ENCODE assay signal across 16 cellular contexts in the genomic region with DNA sequence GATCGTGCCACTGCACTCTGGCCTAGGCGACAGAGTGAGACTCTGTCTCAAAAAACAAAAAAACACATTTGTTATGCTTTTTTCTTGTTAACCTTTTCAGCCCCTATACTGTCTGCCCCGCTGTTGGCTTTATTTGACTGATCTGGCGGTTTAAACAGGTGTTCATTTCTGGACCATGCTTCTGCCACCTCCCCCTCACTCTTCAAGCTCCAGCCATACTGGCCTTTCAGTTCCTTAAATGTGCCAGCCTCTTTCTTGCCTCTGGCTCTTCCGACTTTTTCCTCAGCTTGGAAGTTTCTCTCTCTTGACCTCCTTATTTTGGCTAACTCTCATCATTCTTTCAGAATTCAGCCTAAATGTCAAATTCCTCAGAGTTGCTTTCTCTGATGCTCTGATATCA. TPM values are rescaled to one million over a fixed set of nuclear protein-coding genes. Genes with fewer than 3 reads are reported as not detected.
DNase-seq lines count a peak whose midpoint lies in the region; ATAC-seq lines count a peak whose summit lies in the region.
"Had no signal": no experiment of that assay in that cellular context is flagged by ENCODE, and none has a peak within 500 bp of the region (broad histone marks: within the 10 kb centered on the region; RNA-seq: fewer than 3 reads in every experiment).

No MANE protein-coding gene starts in this region.

- no peak for DNase-seq in activated T-helper 2 cell treated with anti-CD3 and anti-CD28 coated beads, Interferon-gamma antibody, Interleukin-2, Interleukin-4, amounts not matched to agents 10 μg/mL and 5 μg/mL and 100 μg/mL, durations not matched to agents 14 hours and 24 hours and 36 hours (ENCODE audit: low spot score)
- DNase-seq in NCI-H69 (lab: John Stamatoyannopoulos, UW) (no peak), A172 (ENCODE audit: low spot score) (no peak)
- no peak for DNase-seq in activated T-cell treated with anti-CD3 and anti-CD28 coated beads, Interleukin-2, amount 50 U/mL, for 1 hour
- DNase-seq: ACHN; activated CD4-positive, alpha-beta T cell treated with anti-CD3 and anti-CD28 coated beads for 1 hour; brain microvascular endothelial cell; DND-41; erythroblast; NCI-H524; right cardiac atrium had no signal

- H3K4me3 Mint-ChIP-seq in IgD-negative memory B cell, result peak overlapping the region in 3 of 4 donors; percentile 1 to 76 (median 63)
- H3K4me3 Mint-ChIP-seq in activated T-helper 2 cell treated with anti-CD3 and anti-CD28 coated beads, Interferon-gamma antibody, Interleukin-2, Interleukin-4, amounts not matched to agents 10 μg/mL and 5 μg/mL and 100 μg/mL, durations not matched to agents 14 hours and 24 hours and 36 hours (ENCODE audit: low read depth), result no peak overlapping the region

- ATAC-seq in GM19328 (IDR thresholded peaks at IDR 0.05; ENCODE audit: unreplicated experiment) (peak; percentile 36), HG02840 (IDR thresholded peaks at IDR 0.05; ENCODE audit: low FRiP score, unreplicated experiment) (peak; percentile 52)
- ATAC-seq: right cardiac atrium had no signal

- no peaks in the 10 kb centered on the region for H4K20me1 ChIP-seq in BLaER1 treated with 17β-estradiol and CSF1 and Interleukin-3, amounts not matched to agents 10 nM and 100 nM

- peak overlapping the region in 10 of 11 experiments; percentile 86 to 97 (median 92); a peak in 19 of 22 replicates for H3K27ac ChIP-seq in BLaER1 treated with 17β-estradiol and CSF1 and Interleukin-3, amounts not matched to agents 10 nM and 100 nM
- H3K27ac ChIP-seq: brain microvascular endothelial cell, SJSA1 had no signal

- H3K4me3 ChIP-seq in BLaER1 treated with 17β-estradiol and CSF1 and Interleukin-3, amounts not matched to agents 10 nM and 100 nM, result no peak overlapping the region
- H3K4me3 ChIP-seq: SJSA1 had no signal

- H3K27ac Mint-ChIP-seq in IgD-negative memory B cell, result peak overlapping the region; percentile 35 to 99 (median 43)
- no peak overlapping the region for H3K27ac Mint-ChIP-seq in activated T-helper 2 cell treated with anti-CD3 and anti-CD28 coated beads, Interferon-gamma antibody, Interleukin-2, Interleukin-4, amounts not matched to agents 10 μg/mL and 5 μg/mL and 100 μg/mL, durations not matched to agents 14 hours and 24 hours and 36 hours

- H3K36me3 ChIP-seq in BLaER1 treated with 17β-estradiol and CSF1 and Interleukin-3, amounts not matched to agents 10 nM and 100 nM, result no peaks in the 10 kb centered on the region
- H3K36me3 ChIP-seq: brain microvascular endothelial cell, SJSA1 had no signal

- H3K36me3 Mint-ChIP-seq in IgD-negative memory B cell, result peaks cover 4% of the 10 kb centered on the region
- peaks cover 14% of the 10 kb centered on the region for H3K36me3 Mint-ChIP-seq in activated T-helper 2 cell treated with anti-CD3 and anti-CD28 coated beads, Interferon-gamma antibody, Interleukin-2, Interleukin-4, amounts not matched to agents 10 μg/mL and 5 μg/mL and 100 μg/mL, durations not matched to agents 14 hours and 24 hours and 36 hours (ENCODE audit: low read depth)

- H3K4me1 Mint-ChIP-seq in IgD-negative memory B cell, result peaks cover 27 to 41% (median 35%) of the 10 kb centered on the region in 3 donors
- peaks cover 22% of the 10 kb centered on the region for H3K4me1 Mint-ChIP-seq in activated T-helper 2 cell treated with anti-CD3 and anti-CD28 coated beads, Interferon-gamma antibody, Interleukin-2, Interleukin-4, amounts not matched to agents 10 μg/mL and 5 μg/mL and 100 μg/mL, durations not matched to agents 14 hours and 24 hours and 36 hours (ENCODE audit: low read depth)

- no peaks in the 10 kb centered on the region for H3K27me3 ChIP-seq in BLaER1 treated with 17β-estradiol and CSF1 and Interleukin-3, amounts not matched to agents 10 nM and 100 nM
- H3K27me3 ChIP-seq: brain microvascular endothelial cell, SJSA1 had no signal

- peak overlapping the region; percentile 70 to 92 (median 82) for H3K4me2 ChIP-seq in BLaER1 treated with 17β-estradiol and CSF1 and Interleukin-3, amounts not matched to agents 10 nM and 100 nM

- H3K9me3 Mint-ChIP-seq in IgD-negative memory B cell, result peaks cover 0 to 2% (median 0%) of the 10 kb centered on the region in 3 donors
- H3K9me3 Mint-ChIP-seq in activated T-helper 2 cell treated with anti-CD3 and anti-CD28 coated beads, Interferon-gamma antibody, Interleukin-2, Interleukin-4, amounts not matched to agents 10 μg/mL and 5 μg/mL and 100 μg/mL, durations not matched to agents 14 hours and 24 hours and 36 hours, result peaks cover 24% of the 10 kb centered on the region

- no peaks in the 10 kb centered on the region for H3K27me3 Mint-ChIP-seq in IgD-negative memory B cell
- H3K27me3 Mint-ChIP-seq in activated T-helper 2 cell treated with anti-CD3 and anti-CD28 coated beads, Interferon-gamma antibody, Interleukin-2, Interleukin-4, amounts not matched to agents 10 μg/mL and 5 μg/mL and 100 μg/mL, durations not matched to agents 14 hours and 24 hours and 36 hours (ENCODE audit: low read depth), result no peaks in the 10 kb centered on the region

- intact Hi-C loops in activated T-helper 2 cell treated with anti-CD3 and anti-CD28 coated beads, Interferon-gamma antibody, Interleukin-2, Interleukin-4, amounts not matched to agents 10 μg/mL and 5 μg/mL and 100 μg/mL, durations not matched to agents 14 hours and 24 hours and 36 hours (cut with micrococcal nuclease), result no loop called here

- peak overlapping the region in 2 of 11 experiments; percentile 80 to 81; a peak in 1 of 22 replicates for H3K9ac ChIP-seq in BLaER1 treated with 17β-estradiol and CSF1 and Interleukin-3, amounts not matched to agents 10 nM and 100 nM

- H3K4me1 ChIP-seq in BLaER1 treated with 17β-estradiol and CSF1 and Interleukin-3, amounts not matched to agents 10 nM and 100 nM, result peaks cover 50 to 63% (median 53%) of the 10 kb centered on the region in 10 experiments
- H3K4me1 ChIP-seq: SJSA1 had no signal

- peaks cover 5 to 33% (median 18%) of the 10 kb centered on the region in 11 experiments; a peak in 16 of 22 replicates for H3K9me3 ChIP-seq in BLaER1 treated with 17β-estradiol and CSF1 and Interleukin-3, amounts not matched to agents 10 nM and 100 nM (replicated peaks in 1 of 11)
- H3K9me3 ChIP-seq: SJSA1 had no signal

RNA-seq across cellular contexts. Expression of a gene that starts 35.2 kb away (rescaled TPM):
- polyA plus RNA-seq in IgD-negative memory B cell, result 1.9 TPM
- total RNA-seq in activated T-helper 2 cell treated with anti-CD3 and anti-CD28 coated beads, Interferon-gamma antibody, Interleukin-2, Interleukin-4, amounts not matched to agents 10 μg/mL and 5 μg/mL and 100 μg/mL, durations not matched to agents 14 hours and 24 hours and 36 hours, result 0.05 TPM in 1 of 2 replicates, not detected in the other
- total RNA-seq in A172 (2014; rRNA removed; shearing (Covaris generic)), result 0.17 and 0.22 TPM in 2 replicates
- total RNA-seq: SJSA1 had no signal

RNA-seq across cellular contexts. Expression of a gene that starts 47.4 kb away (rescaled TPM):
- polyA plus RNA-seq in IgD-negative memory B cell, result 15.8 TPM
- total RNA-seq in activated T-helper 2 cell treated with anti-CD3 and anti-CD28 coated beads, Interferon-gamma antibody, Interleukin-2, Interleukin-4, amounts not matched to agents 10 μg/mL and 5 μg/mL and 100 μg/mL, durations not matched to agents 14 hours and 24 hours and 36 hours, result 36.0 and 43.6 TPM in 2 replicates
- 140 and 169 TPM in 2 replicates for total RNA-seq in A172 (2014; rRNA removed; shearing (Covaris generic))
